Comparison of ENCODE assay signal across 23 cellular contexts in the genomic region with DNA sequence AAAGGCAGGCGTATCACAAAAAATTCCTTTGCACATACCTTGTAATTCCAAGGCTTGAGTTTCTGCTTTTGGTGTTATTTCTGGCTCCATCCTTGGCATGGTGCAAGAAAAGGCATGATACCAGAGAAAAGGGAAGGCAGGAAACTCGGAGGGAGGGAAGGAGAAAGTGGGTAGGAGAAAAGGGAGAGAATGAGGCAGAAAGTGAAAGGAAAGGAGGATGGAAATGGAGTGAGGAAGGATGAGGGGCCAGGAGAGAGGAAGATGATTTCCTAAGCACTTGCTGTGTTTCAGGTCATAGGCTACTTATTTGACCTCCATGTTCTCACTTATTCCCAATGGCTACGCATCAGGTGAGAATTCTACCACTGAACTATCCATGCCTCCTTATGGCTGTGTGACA.
DNase-seq lines count a peak whose midpoint lies in the region; ATAC-seq, FAIRE-seq and TF ChIP-seq lines count a peak whose summit lies in the region.
"Had no signal": no experiment of that assay in that cellular context is flagged by ENCODE, and none has a peak within 500 bp of the region (broad histone marks: within the 10 kb centered on the region; RNA-seq: fewer than 3 reads in every experiment).

No MANE protein-coding gene starts in this region.

- H3K9me3 ChIP-seq in HEK293 (ENCODE audit: control insufficient read depth, insufficient read depth, low read depth, low read length) (no peaks in the 10 kb centered on the region), PC-9 (ENCODE audit: insufficient read depth, low read depth) (no peaks in the 10 kb centered on the region)
- H3K9me3 ChIP-seq: BE2C had no signal

- no peak for DNase-seq in PC-9
- DNase-seq in chondrocyte (ENCODE audit: low spot score) = no peak
- DNase-seq in urothelium cell line (ENCODE audit: low spot score) = no peak
- DNase-seq in midbrain (lab: John Stamatoyannopoulos, UW) = no peak
- DNase-seq: ACHN; BE2C; C1 segment of cervical spinal cord; CD4-positive, CD25-positive, alpha-beta regulatory T cell; CD8-positive, alpha-beta memory T cell; COR-L47; DMS 273 treated with DMSO at 0.1 percent for 48 hours; DMS53; DND-41; HCEC 1CT had no signal

- no TSS peak for BruUV-seq in PC-9 (replicated peaks; lab: Mats Ljungman, UMichigan)

- POLR2A ChIA-PET in HEK293 (lab: Yijun Ruan, JAX) (interaction anchor here (0.6 kb wide), 1 partner anchor 60 kb away, joined by 3 read pairs; no protein-coding TSS in a partner anchor), PC-9 (lab: Charles Lee; ENCODE audit: unreplicated experiment) (interaction anchor here (0.7 kb wide), 1 partner anchor 468 kb away, joined by 3 read pairs; no protein-coding TSS in a partner anchor)

- peaks cover 5% of the 10 kb centered on the region for H3K9me3 Mint-ChIP-seq in chondrocyte (ENCODE audit: low read depth)
- H3K9me3 Mint-ChIP-seq: CD8-positive, alpha-beta memory T cell; HFFc6 had no signal

- peaks cover 18% of the 10 kb centered on the region for H3K4me1 Mint-ChIP-seq in chondrocyte (ENCODE audit: low read depth)
- H3K4me1 Mint-ChIP-seq: CD4-positive, CD25-positive, alpha-beta regulatory T cell; CD8-positive, alpha-beta memory T cell; GM23338 had no signal

- no peaks in the 10 kb centered on the region for H3K79me2 ChIP-seq in PC-9 (ENCODE audit: low read depth)

- H3K4me1 ChIP-seq in HEK293 (ENCODE audit: control insufficient read depth, insufficient read depth, low read length) = no peaks in the 10 kb centered on the region
- peaks cover 17% of the 10 kb centered on the region for H3K4me1 ChIP-seq in PC-9 (replicated peaks; ENCODE audit: insufficient read depth)
- H3K4me1 ChIP-seq: BE2C had no signal

- H3K27me3 ChIP-seq in PC-9 (ENCODE audit: insufficient read depth, low read depth) = no peaks in the 10 kb centered on the region
- H3K27me3 ChIP-seq: BE2C had no signal

- H3K4me3 ChIP-seq in HEK293 (ENCODE audit: low read depth, low read length) = no peak overlapping the region
- no peak overlapping the region for H3K4me3 ChIP-seq in PC-9
- H3K4me3 ChIP-seq: GM12878, GM23338 had no signal

- no peak overlapping the region for H3K27ac Mint-ChIP-seq in chondrocyte (ENCODE audit: unreplicated experiment)
- H3K27ac Mint-ChIP-seq: CD8-positive, alpha-beta memory T cell; GM23338; HFFc6 had no signal

- H3K4me2 ChIP-seq in PC-9 = peak overlapping the region; percentile 36
- H3K4me2 ChIP-seq: GM23338 had no signal

- H4K20me1 ChIP-seq in PC-9 (ENCODE audit: insufficient read depth) = no peaks in the 10 kb centered on the region

- H3F3A ChIP-seq in PC-9 (ENCODE audit: insufficient read depth, low read depth) = peaks cover 5% of the 10 kb centered on the region; the same call in 1 of the 2 replicates

- TF ChIP-seq CTCF in HEK293 (tag by site-specific recombination; IDR thresholded peaks at IDR 0.05) (no peak), PC-9 (conservative IDR thresholded peaks at IDR 0.05) (no peak), chondrocyte (IDR thresholded peaks at IDR 0.05) (no peak)

- peak overlapping the region; percentile 19 for H3K4me3 Mint-ChIP-seq in chondrocyte (ENCODE audit: unreplicated experiment)
- H3K4me3 Mint-ChIP-seq: CD4-positive, CD25-positive, alpha-beta regulatory T cell; CD8-positive, alpha-beta memory T cell; GM23338; HFFc6 had no signal

- H3K9me2 ChIP-seq in PC-9 (ENCODE audit: insufficient read depth) = no peaks in the 10 kb centered on the region

- H2AFZ ChIP-seq in PC-9 = no peak overlapping the region
- H2AFZ ChIP-seq: GM23338 had no signal

- H3K36me3 Mint-ChIP-seq in chondrocyte (ENCODE audit: low read depth) = no peaks in the 10 kb centered on the region
- H3K36me3 Mint-ChIP-seq: CD4-positive, CD25-positive, alpha-beta regulatory T cell; CD8-positive, alpha-beta memory T cell had no signal

- ATAC-seq in HG02981 (IDR thresholded peaks at IDR 0.05; ENCODE audit: unreplicated experiment) = no peak
- ATAC-seq: GM12878, GM23338, HepG2 had no signal

- no peaks in the 10 kb centered on the region for H3K27me3 Mint-ChIP-seq in chondrocyte (ENCODE audit: low read depth)

- intact Hi-C loops in PC-9 (cut with micrococcal nuclease; ENCODE audit: unreplicated experiment) = no loop called here

- CTCF ChIA-PET in HEK293 (lab: Yijun Ruan, JAX) = no interaction called here
- CTCF ChIA-PET in PC-9 (lab: Charles Lee) = interaction anchor here (0.6 to 1.0 kb wide), 3 partner anchors 113 to 141 kb away, joined by 3 to 4 read pairs (median 3); no protein-coding TSS in a partner anchor

- no peak for FAIRE-seq in urothelium cell line (lab: Jason Lieb, UNC)
- FAIRE-seq: A204.1, GM12878, GM19239, H54, HepG2 had no signal

- H3K27ac ChIP-seq in HEK293 (ENCODE audit: extremely low read depth, low read depth, low read length) (no peak overlapping the region), PC-9 (peak overlapping the region; percentile 50)

- H3K36me3 ChIP-seq in HEK293 (ENCODE audit: control insufficient read depth in 2 of 2, insufficient read depth in 1 of 2, low read length in 2 of 2) = no peaks in the 10 kb centered on the region
- no peaks in the 10 kb centered on the region for H3K36me3 ChIP-seq in PC-9 (ENCODE audit: low read depth)
- H3K36me3 ChIP-seq: BE2C had no signal

TF ChIP-seq in HEK293, 187 proteins besides CTCF, POLR2A, EP300 and RAD21:
- TF ChIP-seq ZNF626 (tag by site-specific recombination; IDR thresholded peaks at IDR 0.05) (no peak), PRDM1 (tag by site-specific recombination; IDR thresholded peaks at IDR 0.05) (peak; percentile 97), ZNF366 (tag by site-specific recombination; conservative IDR thresholded peaks at IDR 0.05) (peak; percentile 53)
